ENCODE assay signal across 1 cellular context in the genomic region with DNA sequence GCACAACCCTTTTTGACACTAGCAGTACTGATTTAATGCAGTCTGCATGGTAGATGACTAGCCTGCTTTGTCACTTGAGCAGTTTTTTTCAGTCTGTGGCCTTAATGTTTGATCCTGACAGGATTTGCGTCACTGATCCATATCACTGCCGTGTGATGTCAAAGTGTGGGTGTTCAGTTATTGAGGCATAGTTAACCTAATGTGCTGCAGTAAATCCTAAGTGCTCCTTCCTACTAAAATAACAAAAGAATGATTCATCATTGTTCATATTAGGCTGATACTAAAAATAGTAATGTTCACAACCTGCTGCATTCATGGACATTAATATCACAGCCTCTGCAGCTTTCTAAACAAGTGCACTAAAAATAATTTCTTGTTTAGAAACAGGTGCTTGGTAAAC.
A peak's percentile ranks its signal among the peaks of the same experiment; 100 is the strongest.
TF ChIP-seq lines count a peak whose summit lies in the region.

No MANE protein-coding gene starts in this region.

TF ChIP-seq in HEK293, 187 proteins besides CTCF, POLR2A, EP300 and RAD21 (continued from another document and continues in another):
- TF ChIP-seq OSR2 (tag by site-specific recombination; IDR thresholded peaks at IDR 0.05), result peak; percentile 58
- TF ChIP-seq, protein P1, sequence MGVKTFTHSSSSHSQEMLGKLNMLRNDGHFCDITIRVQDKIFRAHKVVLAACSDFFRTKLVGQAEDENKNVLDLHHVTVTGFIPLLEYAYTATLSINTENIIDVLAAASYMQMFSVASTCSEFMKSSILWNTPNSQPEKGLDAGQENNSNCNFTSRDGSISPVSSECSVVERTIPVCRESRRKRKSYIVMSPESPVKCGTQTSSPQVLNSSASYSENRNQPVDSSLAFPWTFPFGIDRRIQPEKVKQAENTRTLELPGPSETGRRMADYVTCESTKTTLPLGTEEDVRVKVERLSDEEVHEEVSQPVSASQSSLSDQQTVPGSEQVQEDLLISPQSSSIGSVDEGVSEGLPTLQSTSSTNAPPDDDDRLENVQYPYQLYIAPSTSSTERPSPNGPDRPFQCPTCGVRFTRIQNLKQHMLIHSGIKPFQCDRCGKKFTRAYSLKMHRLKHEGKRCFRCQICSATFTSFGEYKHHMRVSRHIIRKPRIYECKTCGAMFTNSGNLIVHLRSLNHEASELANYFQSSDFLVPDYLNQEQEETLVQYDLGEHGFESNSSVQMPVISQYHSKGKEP (tag by site-specific recombination; IDR thresholded peaks at IDR 0.05), result 0 out of 2 replicates have a peak, but pooled peaks have one; percentile 6
- TF ChIP-seq ZNF214 (tag by site-specific recombination; IDR thresholded peaks at IDR 0.05; ENCODE audit: borderline replicate concordance), result no peak
- TF ChIP-seq GLI4 (tag by site-specific recombination; IDR thresholded peaks at IDR 0.05), result no peak
- TF ChIP-seq, protein P2, sequence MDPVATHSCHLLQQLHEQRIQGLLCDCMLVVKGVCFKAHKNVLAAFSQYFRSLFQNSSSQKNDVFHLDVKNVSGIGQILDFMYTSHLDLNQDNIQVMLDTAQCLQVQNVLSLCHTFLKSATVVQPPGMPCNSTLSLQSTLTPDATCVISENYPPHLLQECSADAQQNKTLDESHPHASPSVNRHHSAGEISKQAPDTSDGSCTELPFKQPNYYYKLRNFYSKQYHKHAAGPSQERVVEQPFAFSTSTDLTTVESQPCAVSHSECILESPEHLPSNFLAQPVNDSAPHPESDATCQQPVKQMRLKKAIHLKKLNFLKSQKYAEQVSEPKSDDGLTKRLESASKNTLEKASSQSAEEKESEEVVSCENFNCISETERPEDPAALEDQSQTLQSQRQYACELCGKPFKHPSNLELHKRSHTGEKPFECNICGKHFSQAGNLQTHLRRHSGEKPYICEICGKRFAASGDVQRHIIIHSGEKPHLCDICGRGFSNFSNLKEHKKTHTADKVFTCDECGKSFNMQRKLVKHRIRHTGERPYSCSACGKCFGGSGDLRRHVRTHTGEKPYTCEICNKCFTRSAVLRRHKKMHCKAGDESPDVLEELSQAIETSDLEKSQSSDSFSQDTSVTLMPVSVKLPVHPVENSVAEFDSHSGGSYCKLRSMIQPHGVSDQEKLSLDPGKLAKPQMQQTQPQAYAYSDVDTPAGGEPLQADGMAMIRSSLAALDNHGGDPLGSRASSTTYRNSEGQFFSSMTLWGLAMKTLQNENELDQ (tag by site-specific recombination; IDR thresholded peaks at IDR 0.05; ENCODE audit: low read depth), result no peak
- peak; percentile 91 for TF ChIP-seq FEZF1 (tag by site-specific recombination; IDR thresholded peaks at IDR 0.05)
- TF ChIP-seq ZNF621 (tag by site-specific recombination; IDR thresholded peaks at IDR 0.05), result no peak
- no peak for TF ChIP-seq ZNF777 (tag by site-specific recombination; IDR thresholded peaks at IDR 0.05; ENCODE audit: borderline replicate concordance)
- TF ChIP-seq ZNF529 (tag by site-specific recombination; IDR thresholded peaks at IDR 0.05; ENCODE audit: insufficient replicate concordance), result no peak
- TF ChIP-seq, protein P3, sequence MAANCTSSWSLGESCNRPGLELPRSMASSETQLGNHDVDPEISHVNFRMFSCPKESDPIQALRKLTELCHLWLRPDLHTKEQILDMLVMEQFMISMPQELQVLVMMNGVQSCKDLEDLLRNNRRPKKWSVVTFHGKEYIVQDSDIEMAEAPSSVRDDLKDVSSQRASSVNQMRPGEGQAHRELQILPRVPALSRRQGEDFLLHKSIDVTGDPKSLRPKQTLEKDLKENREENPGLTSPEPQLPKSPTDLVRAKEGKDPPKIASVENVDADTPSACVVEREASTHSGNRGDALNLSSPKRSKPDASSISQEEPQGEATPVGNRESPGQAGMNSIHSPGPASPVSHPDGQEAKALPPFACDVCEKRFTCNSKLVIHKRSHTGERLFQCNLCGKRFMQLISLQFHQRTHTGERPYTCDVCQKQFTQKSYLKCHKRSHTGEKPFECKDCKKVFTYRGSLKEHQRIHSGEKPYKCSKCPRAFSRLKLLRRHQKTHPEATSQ (tag by site-specific recombination; IDR thresholded peaks at IDR 0.05), result no peak
- TF ChIP-seq, protein P4, sequence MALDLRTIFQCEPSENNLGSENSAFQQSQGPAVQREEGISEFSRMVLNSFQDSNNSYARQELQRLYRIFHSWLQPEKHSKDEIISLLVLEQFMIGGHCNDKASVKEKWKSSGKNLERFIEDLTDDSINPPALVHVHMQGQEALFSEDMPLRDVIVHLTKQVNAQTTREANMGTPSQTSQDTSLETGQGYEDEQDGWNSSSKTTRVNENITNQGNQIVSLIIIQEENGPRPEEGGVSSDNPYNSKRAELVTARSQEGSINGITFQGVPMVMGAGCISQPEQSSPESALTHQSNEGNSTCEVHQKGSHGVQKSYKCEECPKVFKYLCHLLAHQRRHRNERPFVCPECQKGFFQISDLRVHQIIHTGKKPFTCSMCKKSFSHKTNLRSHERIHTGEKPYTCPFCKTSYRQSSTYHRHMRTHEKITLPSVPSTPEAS (tag by site-specific recombination; IDR thresholded peaks at IDR 0.05), result no peak
- no peak for TF ChIP-seq ZIC2 (tag by site-specific recombination; IDR thresholded peaks at IDR 0.05)
- no peak; the same call in 1 of the 2 replicates for TF ChIP-seq ZNF654 (tag by site-specific recombination; IDR thresholded peaks at IDR 0.05; ENCODE audit: low read depth)
- TF ChIP-seq ZBTB20 (tag by site-specific recombination; IDR thresholded peaks at IDR 0.05), result no peak
- peak; percentile 86 for TF ChIP-seq ZEB2 (tag by site-specific recombination; IDR thresholded peaks at IDR 0.05)
- no peak for TF ChIP-seq ZNF549 (tag by site-specific recombination; IDR thresholded peaks at IDR 0.05)
- TF ChIP-seq ZNF121 (tag by site-specific recombination; IDR thresholded peaks at IDR 0.05), result no peak
- TF ChIP-seq YY1 (tag by site-specific recombination; IDR thresholded peaks at IDR 0.05), result no peak
- TF ChIP-seq, protein P5, sequence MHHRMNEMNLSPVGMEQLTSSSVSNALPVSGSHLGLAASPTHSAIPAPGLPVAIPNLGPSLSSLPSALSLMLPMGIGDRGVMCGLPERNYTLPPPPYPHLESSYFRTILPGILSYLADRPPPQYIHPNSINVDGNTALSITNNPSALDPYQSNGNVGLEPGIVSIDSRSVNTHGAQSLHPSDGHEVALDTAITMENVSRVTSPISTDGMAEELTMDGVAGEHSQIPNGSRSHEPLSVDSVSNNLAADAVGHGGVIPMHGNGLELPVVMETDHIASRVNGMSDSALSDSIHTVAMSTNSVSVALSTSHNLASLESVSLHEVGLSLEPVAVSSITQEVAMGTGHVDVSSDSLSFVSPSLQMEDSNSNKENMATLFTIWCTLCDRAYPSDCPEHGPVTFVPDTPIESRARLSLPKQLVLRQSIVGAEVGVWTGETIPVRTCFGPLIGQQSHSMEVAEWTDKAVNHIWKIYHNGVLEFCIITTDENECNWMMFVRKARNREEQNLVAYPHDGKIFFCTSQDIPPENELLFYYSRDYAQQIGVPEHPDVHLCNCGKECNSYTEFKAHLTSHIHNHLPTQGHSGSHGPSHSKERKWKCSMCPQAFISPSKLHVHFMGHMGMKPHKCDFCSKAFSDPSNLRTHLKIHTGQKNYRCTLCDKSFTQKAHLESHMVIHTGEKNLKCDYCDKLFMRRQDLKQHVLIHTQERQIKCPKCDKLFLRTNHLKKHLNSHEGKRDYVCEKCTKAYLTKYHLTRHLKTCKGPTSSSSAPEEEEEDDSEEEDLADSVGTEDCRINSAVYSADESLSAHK (tag by site-specific recombination; IDR thresholded peaks at IDR 0.05), result no peak
- TF ChIP-seq, protein P6, sequence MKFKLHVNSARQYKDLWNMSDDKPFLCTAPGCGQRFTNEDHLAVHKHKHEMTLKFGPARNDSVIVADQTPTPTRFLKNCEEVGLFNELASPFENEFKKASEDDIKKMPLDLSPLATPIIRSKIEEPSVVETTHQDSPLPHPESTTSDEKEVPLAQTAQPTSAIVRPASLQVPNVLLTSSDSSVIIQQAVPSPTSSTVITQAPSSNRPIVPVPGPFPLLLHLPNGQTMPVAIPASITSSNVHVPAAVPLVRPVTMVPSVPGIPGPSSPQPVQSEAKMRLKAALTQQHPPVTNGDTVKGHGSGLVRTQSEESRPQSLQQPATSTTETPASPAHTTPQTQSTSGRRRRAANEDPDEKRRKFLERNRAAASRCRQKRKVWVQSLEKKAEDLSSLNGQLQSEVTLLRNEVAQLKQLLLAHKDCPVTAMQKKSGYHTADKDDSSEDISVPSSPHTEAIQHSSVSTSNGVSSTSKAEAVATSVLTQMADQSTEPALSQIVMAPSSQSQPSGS (tag by site-specific recombination; IDR thresholded peaks at IDR 0.05; ENCODE audit: low read depth), result no peak
- TF ChIP-seq KLF9 (tag by site-specific recombination; IDR thresholded peaks at IDR 0.05; ENCODE audit: low read depth), result no peak
- peak; percentile 84 for TF ChIP-seq ZNF366 (tag by site-specific recombination; conservative IDR thresholded peaks at IDR 0.05)
- no peak for TF ChIP-seq HOXD13 (CRISPR knock-in tag; IDR thresholded peaks at IDR 0.05; ENCODE audit: borderline replicate concordance)
- peak; percentile 61; the same call in 1 of the 2 replicates for TF ChIP-seq ZNF843 (tag by site-specific recombination; IDR thresholded peaks at IDR 0.05)
- TF ChIP-seq, protein P7, sequence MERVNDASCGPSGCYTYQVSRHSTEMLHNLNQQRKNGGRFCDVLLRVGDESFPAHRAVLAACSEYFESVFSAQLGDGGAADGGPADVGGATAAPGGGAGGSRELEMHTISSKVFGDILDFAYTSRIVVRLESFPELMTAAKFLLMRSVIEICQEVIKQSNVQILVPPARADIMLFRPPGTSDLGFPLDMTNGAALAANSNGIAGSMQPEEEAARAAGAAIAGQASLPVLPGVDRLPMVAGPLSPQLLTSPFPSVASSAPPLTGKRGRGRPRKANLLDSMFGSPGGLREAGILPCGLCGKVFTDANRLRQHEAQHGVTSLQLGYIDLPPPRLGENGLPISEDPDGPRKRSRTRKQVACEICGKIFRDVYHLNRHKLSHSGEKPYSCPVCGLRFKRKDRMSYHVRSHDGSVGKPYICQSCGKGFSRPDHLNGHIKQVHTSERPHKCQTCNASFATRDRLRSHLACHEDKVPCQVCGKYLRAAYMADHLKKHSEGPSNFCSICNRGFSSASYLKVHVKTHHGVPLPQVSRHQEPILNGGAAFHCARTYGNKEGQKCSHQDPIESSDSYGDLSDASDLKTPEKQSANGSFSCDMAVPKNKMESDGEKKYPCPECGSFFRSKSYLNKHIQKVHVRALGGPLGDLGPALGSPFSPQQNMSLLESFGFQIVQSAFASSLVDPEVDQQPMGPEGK (tag by site-specific recombination; IDR thresholded peaks at IDR 0.05), result no peak
- TF ChIP-seq GLIS2 (tag by site-specific recombination; IDR thresholded peaks at IDR 0.05), result no peak
- peak; percentile 44; the same call in 1 of the 2 replicates for TF ChIP-seq IKZF3 (tag by site-specific recombination; IDR thresholded peaks at IDR 0.05)
- no peak for TF ChIP-seq ZNF350 (tag by site-specific recombination; IDR thresholded peaks at IDR 0.05)
- TF ChIP-seq KLF16 (tag by site-specific recombination; IDR thresholded peaks at IDR 0.05), result no peak
- TF ChIP-seq, protein P8, sequence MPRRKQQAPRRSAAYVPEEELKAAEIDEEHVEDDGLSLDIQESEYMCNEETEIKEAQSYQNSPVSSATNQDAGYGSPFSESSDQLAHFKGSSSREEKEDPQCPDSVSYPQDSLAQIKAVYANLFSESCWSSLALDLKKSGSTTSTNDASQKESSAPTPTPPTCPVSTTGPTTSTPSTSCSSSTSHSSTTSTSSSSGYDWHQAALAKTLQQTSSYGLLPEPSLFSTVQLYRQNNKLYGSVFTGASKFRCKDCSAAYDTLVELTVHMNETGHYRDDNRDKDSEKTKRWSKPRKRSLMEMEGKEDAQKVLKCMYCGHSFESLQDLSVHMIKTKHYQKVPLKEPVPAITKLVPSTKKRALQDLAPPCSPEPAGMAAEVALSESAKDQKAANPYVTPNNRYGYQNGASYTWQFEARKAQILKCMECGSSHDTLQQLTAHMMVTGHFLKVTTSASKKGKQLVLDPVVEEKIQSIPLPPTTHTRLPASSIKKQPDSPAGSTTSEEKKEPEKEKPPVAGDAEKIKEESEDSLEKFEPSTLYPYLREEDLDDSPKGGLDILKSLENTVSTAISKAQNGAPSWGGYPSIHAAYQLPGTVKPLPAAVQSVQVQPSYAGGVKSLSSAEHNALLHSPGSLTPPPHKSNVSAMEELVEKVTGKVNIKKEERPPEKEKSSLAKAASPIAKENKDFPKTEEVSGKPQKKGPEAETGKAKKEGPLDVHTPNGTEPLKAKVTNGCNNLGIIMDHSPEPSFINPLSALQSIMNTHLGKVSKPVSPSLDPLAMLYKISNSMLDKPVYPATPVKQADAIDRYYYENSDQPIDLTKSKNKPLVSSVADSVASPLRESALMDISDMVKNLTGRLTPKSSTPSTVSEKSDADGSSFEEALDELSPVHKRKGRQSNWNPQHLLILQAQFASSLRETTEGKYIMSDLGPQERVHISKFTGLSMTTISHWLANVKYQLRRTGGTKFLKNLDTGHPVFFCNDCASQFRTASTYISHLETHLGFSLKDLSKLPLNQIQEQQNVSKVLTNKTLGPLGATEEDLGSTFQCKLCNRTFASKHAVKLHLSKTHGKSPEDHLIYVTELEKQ (tag by site-specific recombination; IDR thresholded peaks at IDR 0.05; ENCODE audit: borderline replicate concordance), result peak; percentile 83
- TF ChIP-seq ZNF707 (tag by site-specific recombination; IDR thresholded peaks at IDR 0.05), result no peak
- no peak for TF ChIP-seq ZNF37A (tag by site-specific recombination; IDR thresholded peaks at IDR 0.05)
- TF ChIP-seq, protein P9, sequence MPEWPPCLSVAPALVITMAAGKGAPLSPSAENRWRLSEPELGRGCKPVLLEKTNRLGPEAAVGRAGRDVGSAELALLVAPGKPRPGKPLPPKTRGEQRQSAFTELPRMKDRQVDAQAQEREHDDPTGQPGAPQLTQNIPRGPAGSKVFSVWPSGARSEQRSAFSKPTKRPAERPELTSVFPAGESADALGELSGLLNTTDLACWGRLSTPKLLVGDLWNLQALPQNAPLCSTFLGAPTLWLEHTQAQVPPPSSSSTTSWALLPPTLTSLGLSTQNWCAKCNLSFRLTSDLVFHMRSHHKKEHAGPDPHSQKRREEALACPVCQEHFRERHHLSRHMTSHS (tag by site-specific recombination; IDR thresholded peaks at IDR 0.05), result no peak
- peak; percentile 100 for TF ChIP-seq ZNF600 (tag by site-specific recombination; IDR thresholded peaks at IDR 0.05)
- TF ChIP-seq ZNF211 (tag by site-specific recombination; IDR thresholded peaks at IDR 0.05; ENCODE audit: low read depth), result no peak
- no peak for TF ChIP-seq ZNF221 (tag by site-specific recombination; IDR thresholded peaks at IDR 0.05; ENCODE audit: borderline replicate concordance)
- TF ChIP-seq ZBTB21 (tag by site-specific recombination; IDR thresholded peaks at IDR 0.05), result peak; percentile 98
- no peak for TF ChIP-seq ZNF157 (tag by site-specific recombination; IDR thresholded peaks at IDR 0.05)
- no peak for TF ChIP-seq ZBTB7A (tag by site-specific recombination; IDR thresholded peaks at IDR 0.05; ENCODE audit: low read depth)
- TF ChIP-seq ZNF324 (tag by site-specific recombination; IDR thresholded peaks at IDR 0.05), result no peak
